ENCODE assay signal across 13 cellular contexts in the genomic region with DNA sequence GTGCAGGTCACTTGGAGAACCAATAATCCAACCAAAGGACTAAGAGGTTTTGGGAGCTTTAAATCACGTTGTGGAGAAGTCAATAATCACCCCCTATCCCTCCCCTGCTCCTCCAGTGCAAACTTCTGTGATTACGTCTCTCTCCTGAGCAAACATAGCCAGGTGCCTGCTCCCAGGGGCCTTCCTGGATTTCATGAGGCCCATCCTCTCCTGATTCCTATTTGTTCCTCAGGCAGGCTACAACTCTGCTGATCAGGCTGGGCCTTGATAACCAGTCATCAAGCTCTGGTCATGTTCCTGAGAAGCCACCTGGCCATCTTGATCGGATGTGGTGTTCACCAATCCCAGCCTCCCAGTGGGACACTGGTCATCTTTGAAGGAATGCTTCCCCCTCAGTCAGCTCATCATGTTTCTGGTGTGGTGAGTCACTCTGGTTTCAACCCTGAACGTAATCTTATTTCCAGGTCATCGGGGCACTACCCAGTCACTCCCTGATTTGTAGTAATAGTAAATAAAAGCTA. TPM values are rescaled to one million over a fixed set of nuclear protein-coding genes. Genes with fewer than 3 reads are reported as not detected.
DNase-seq lines count a peak whose midpoint lies in the region; TF ChIP-seq lines count a peak whose summit lies in the region.
"Had no signal": no experiment of that assay in that cellular context is flagged by ENCODE, and none has a peak within 500 bp of the region (broad histone marks: within the 10 kb centered on the region; RNA-seq: fewer than 3 reads in every experiment).

No MANE protein-coding gene starts in this region.

- no peak overlapping the region for H3T11ph ChIP-seq in H9 (ENCODE audit: low read length)

- no peak overlapping the region for H2BK20ac ChIP-seq in H9 (ENCODE audit: low read depth, low read length, poor library complexity, severe bottlenecking)

- no peaks in the 10 kb centered on the region for H3K79me1 ChIP-seq in H9 (ENCODE audit: insufficient read depth, low read depth, low read length, poor library complexity, severe bottlenecking)

- no peaks in the 10 kb centered on the region for H3K79me2 ChIP-seq in H9 (ENCODE audit: insufficient read depth, low read length)

- H3K27me3 Mint-ChIP-seq in H9 (ENCODE audit: low read depth) (peaks cover 1% of the 10 kb centered on the region), glutamatergic neuron (ENCODE audit: unreplicated experiment) (peaks cover 5% of the 10 kb centered on the region)
- H3K27me3 Mint-ChIP-seq: activated CD4-positive, alpha-beta memory T cell treated with anti-CD3 and anti-CD28 coated beads for 36 hours; central memory CD8-positive, alpha-beta T cell had no signal

- H4K91ac ChIP-seq in H9 (ENCODE audit: insufficient read length, low read depth, low read length): no peak overlapping the region

- no peak overlapping the region; a peak in 1 of 22 replicates for H3K27ac ChIP-seq in BLaER1 treated with 17β-estradiol and CSF1 and Interleukin-3, amounts not matched to agents 10 nM and 100 nM
- H3K27ac ChIP-seq in WERI-Rb-1 (no peak overlapping the region), H9 (ENCODE audit: insufficient read length, low read depth, low read length) (no peak overlapping the region)
- H3K27ac ChIP-seq: tibial artery had no signal

- H3K4me3 Mint-ChIP-seq in H9 (no peak overlapping the region), glutamatergic neuron (ENCODE audit: unreplicated experiment) (no peak overlapping the region)
- H3K4me3 Mint-ChIP-seq: activated CD4-positive, alpha-beta memory T cell treated with anti-CD3 and anti-CD28 coated beads for 36 hours; central memory CD8-positive, alpha-beta T cell had no signal

- no peak overlapping the region for H3K14ac ChIP-seq in H9 (ENCODE audit: insufficient read depth, low read length)

- H3K56ac ChIP-seq in H9 (ENCODE audit: insufficient read length, low read depth, low read length): no peak overlapping the region

- H3K4me1 Mint-ChIP-seq in H9: peaks cover 20 to 30% of the 10 kb centered on the region in 2 experiments
- H3K4me1 Mint-ChIP-seq in glutamatergic neuron (ENCODE audit: low read depth, unreplicated experiment): peaks cover 11% of the 10 kb centered on the region

- H2AK5ac ChIP-seq in H9 (ENCODE audit: insufficient read length, low read length): no peak overlapping the region

- peaks cover 0 to 3% (median 0%) of the 10 kb centered on the region in 11 experiments; a peak in 2 of 22 replicates for H4K20me1 ChIP-seq in BLaER1 treated with 17β-estradiol and CSF1 and Interleukin-3, amounts not matched to agents 10 nM and 100 nM
- H4K20me1 ChIP-seq in H9 (ENCODE audit: control insufficient read depth, insufficient read depth, insufficient read length): no peaks in the 10 kb centered on the region

- H3K27me3 ChIP-seq in BLaER1 treated with 17β-estradiol and CSF1 and Interleukin-3, amounts not matched to agents 10 nM and 100 nM: no peaks in the 10 kb centered on the region
- no peaks in the 10 kb centered on the region for H3K27me3 ChIP-seq in WERI-Rb-1 (ENCODE audit: insufficient read depth, low read depth, severe bottlenecking)
- no peaks in the 10 kb centered on the region; the same call in 1 of the 2 replicates for H3K27me3 ChIP-seq in H9 (ENCODE audit: insufficient read depth, low read length)
- H3K27me3 ChIP-seq: tibial artery had no signal

- no peak for TF ChIP-seq CTCF in WERI-Rb-1 (IDR thresholded peaks at IDR 0.05; ENCODE audit: low read depth, low read length)
- no peak for TF ChIP-seq CTCF in H9 (conservative IDR thresholded peaks at IDR 0.05)
- no peak for TF ChIP-seq CTCF in glutamatergic neuron (IDR thresholded peaks at IDR 0.05; ENCODE audit: partially characterized antibody, unreplicated experiment)

- H3K4me2 ChIP-seq in BLaER1 treated with 17β-estradiol and CSF1 and Interleukin-3, amounts not matched to agents 10 nM and 100 nM: peak overlapping the region; percentile 14 to 99 (median 94); a peak in 20 of 22 replicates
- H3K4me2 ChIP-seq in H9 (ENCODE audit: insufficient read depth, insufficient read length, low read length): no peak overlapping the region

- H2BK12ac ChIP-seq in H9 (ENCODE audit: insufficient read length, low read depth, low read length): no peak overlapping the region

- no peak overlapping the region for H3K18ac ChIP-seq in H9 (ENCODE audit: insufficient read length, low read depth, low read length)

- no peak overlapping the region for H3K9ac ChIP-seq in BLaER1 treated with 17β-estradiol and CSF1 and Interleukin-3, amounts not matched to agents 10 nM and 100 nM
- no peak overlapping the region for H3K9ac ChIP-seq in H9 (ENCODE audit: extremely low read depth, insufficient read length, low read length)

- no peak overlapping the region for H2AFZ ChIP-seq in H9 (ENCODE audit: low read length)

- WGBS in H9 (ENCODE audit: extremely low coverage, insufficient read length, low lambda C conversion rate): no CpG with 5 or more reads among the region's 5 CpGs

- H3K23ac ChIP-seq in H9 (ENCODE audit: insufficient read length, low read depth, low read length): no peak overlapping the region

- H3K4me1 ChIP-seq in BLaER1 treated with 17β-estradiol and CSF1 and Interleukin-3, amounts not matched to agents 10 nM and 100 nM: peaks cover 37 to 49% (median 43%) of the 10 kb centered on the region in 10 experiments
- H3K4me1 ChIP-seq in H9 (ENCODE audit: insufficient read depth, low read length): no peaks in the 10 kb centered on the region

- peaks cover 0 to 2% (median 0%) of the 10 kb centered on the region in 11 experiments; a peak in 1 of 22 replicates for H3K36me3 ChIP-seq in BLaER1 treated with 17β-estradiol and CSF1 and Interleukin-3, amounts not matched to agents 10 nM and 100 nM
- no peaks in the 10 kb centered on the region for H3K36me3 ChIP-seq in WERI-Rb-1
- H3K36me3 ChIP-seq: tibial artery had no signal

- H2BK15ac ChIP-seq in H9 (ENCODE audit: low read depth, low read length): no peak overlapping the region

- H3K9me3 ChIP-seq in BLaER1 treated with 17β-estradiol and CSF1 and Interleukin-3, amounts not matched to agents 10 nM and 100 nM (replicated peaks in 1 of 11): no peaks in the 10 kb centered on the region
- H3K9me3 ChIP-seq in WERI-Rb-1 (ENCODE audit: severe bottlenecking): no peaks in the 10 kb centered on the region
- no peaks in the 10 kb centered on the region for H3K9me3 ChIP-seq in H9 (ENCODE audit: control insufficient read depth, low read depth, low read length)
- H3K9me3 ChIP-seq: tibial artery had no signal

- no peak overlapping the region for H2BK120ac ChIP-seq in H9 (ENCODE audit: low read depth, low read length, poor library complexity, severe bottlenecking)

- no peak overlapping the region for H3K4ac ChIP-seq in H9 (ENCODE audit: low read depth, low read length)

- no peak overlapping the region for H3K4me3 ChIP-seq in BLaER1 treated with 17β-estradiol and CSF1 and Interleukin-3, amounts not matched to agents 10 nM and 100 nM
- H3K4me3 ChIP-seq in WERI-Rb-1 (ENCODE audit: low read depth, low read length): no peak overlapping the region
- H3K4me3 ChIP-seq: tibial artery had no signal

- peaks cover 15% of the 10 kb centered on the region for H3K23me2 ChIP-seq in H9 (ENCODE audit: insufficient read length, low read depth, low read length, poor library complexity, severe bottlenecking)

- peak; percentile 91 for DNase-seq in LHCN-M2 (ENCODE audit: low read depth)
- peak; percentile 15 for DNase-seq in WERI-Rb-1
- peak; percentile 83 for DNase-seq in kidney tubule cell (ENCODE audit: low spot score)
- no peak for DNase-seq in H9
- no peak for DNase-seq in GM19238 (ENCODE audit: insufficient read length, low spot score)
- DNase-seq in glutamatergic neuron: no peak
- DNase-seq in activated CD4-positive, CD25-positive, alpha-beta regulatory T cell treated with anti-CD3 and anti-CD28 coated beads, Interleukin-2, amount 50 U/mL, for 72 hours: no peak
- DNase-seq: activated CD4-positive, alpha-beta memory T cell treated with anti-CD3 and anti-CD28 coated beads for 36 hours; left cardiac atrium; NCI-H524; tibial artery had no signal

- no peak overlapping the region for H4K8ac ChIP-seq in H9 (replicated peaks; ENCODE audit: insufficient read length, low read depth, low read length)

- H2BK5ac ChIP-seq in H9 (ENCODE audit: insufficient read length, low read length): no peak overlapping the region

- H3K9me3 Mint-ChIP-seq in H9: no peaks in the 10 kb centered on the region; a peak in 1 of 5 replicates
- H3K9me3 Mint-ChIP-seq in glutamatergic neuron (ENCODE audit: unreplicated experiment): peaks cover 7% of the 10 kb centered on the region
- H3K9me3 Mint-ChIP-seq: activated CD4-positive, alpha-beta memory T cell treated with anti-CD3 and anti-CD28 coated beads for 36 hours; central memory CD8-positive, alpha-beta T cell had no signal

- H3K27ac Mint-ChIP-seq in H9 (peak overlapping the region in 1 of 3 experiments; percentile 67; a peak in 1 of 7 replicates), glutamatergic neuron (ENCODE audit: unreplicated experiment) (no peak overlapping the region)

- H3K36me3 Mint-ChIP-seq in H9 (ENCODE audit: insufficient read depth in 1 of 3, low read depth in 3 of 3) (peaks cover 0 to 5% (median 3%) of the 10 kb centered on the region in 3 experiments; a peak in 3 of 7 replicates), glutamatergic neuron (ENCODE audit: unreplicated experiment) (peaks cover 6% of the 10 kb centered on the region)

- no peak overlapping the region for H4K5ac ChIP-seq in H9 (ENCODE audit: insufficient read length, low read depth, low read length)

RNA-seq across cellular contexts. Expression of gene ZNF710, which starts 2.9 kb away (rescaled TPM):
- total RNA-seq in LHCN-M2 (2014; rRNA removed): 8.8 and 13.1 TPM in 2 replicates
- polyA plus RNA-seq in LHCN-M2 (2012): 5.6 TPM
- total RNA-seq in H9 (2021): 40.7 and 42.8 TPM in 2 replicates
- 25.2 TPM for total RNA-seq in glutamatergic neuron (ENCODE audit: unreplicated experiment)

Comparison
In these comparisons a context has a peak if more than half of its experiments do, and no peak if none do; other contexts are left out.
1. DNase-seq: peak in LHCN-M2 (single experiment), WERI-Rb-1 (single experiment) and kidney tubule cell (single experiment); none in H9 (single experiment), GM19238 (single experiment), glutamatergic neuron (single experiment) and activated CD4-positive, CD25-positive, alpha-beta regulatory T cell treated with anti-CD3 and anti-CD28 coated beads, Interleukin-2, amount 50 U/mL, for 72 hours (single experiment).